ENCODE assay signal across 15 cellular contexts in genomic region chr10:5631936-5632335, GRCh38. TPM values are rescaled to one million over a fixed set of nuclear protein-coding genes. Genes with fewer than 3 reads are reported as not detected.
DNase-seq lines count a peak whose midpoint lies in the region; ATAC-seq, FAIRE-seq and TF ChIP-seq lines count a peak whose summit lies in the region.
"Had no signal": no experiment of that assay in that cellular context is flagged by ENCODE, and none has a peak within 500 bp of the region (broad histone marks: within the 10 kb centered on the region; RNA-seq: fewer than 3 reads in every experiment).

No MANE protein-coding gene starts in this region.

- intact Hi-C loops in sigmoid colon (cut with DNase I) = no loop called here

- no peak for FAIRE-seq in D721Med (lab: Jason Lieb, UNC)
- FAIRE-seq: bronchial epithelial cell had no signal

- peak in 1 of 4 donors; percentile 31 for TF ChIP-seq EP300 in sigmoid colon (IDR thresholded peaks at IDR 0.05)

- H3K9me3 ChIP-seq in hepatocyte (ENCODE audit: low read depth) = no peaks in the 10 kb centered on the region
- H3K9me3 ChIP-seq in sigmoid colon = no peaks in the 10 kb centered on the region

- no peak for TF ChIP-seq POLR2A in sigmoid colon (IDR thresholded peaks at IDR 0.05)

- H3K4me3 ChIP-seq in AG10803 (ENCODE audit: low read length) (no peak overlapping the region), hepatocyte (no peak overlapping the region), sigmoid colon (no peak overlapping the region)

- H3K4me1 ChIP-seq in hepatocyte (ENCODE audit: insufficient read depth) = peaks cover 23% of the 10 kb centered on the region
- H3K4me1 ChIP-seq in sigmoid colon = peaks cover 0 to 20% (median 12%) of the 10 kb centered on the region in 4 donors

- TF ChIP-seq CTCF in AG10803 (conservative IDR thresholded peaks at IDR 0.05; ENCODE audit: low read length) = no peak
- no peak for TF ChIP-seq CTCF in RWPE1 (conservative IDR thresholded peaks at IDR 0.05; ENCODE audit: low read depth)
- no peak for TF ChIP-seq CTCF in hepatocyte (IDR thresholded peaks at IDR 0.05; ENCODE audit: poor library complexity)
- TF ChIP-seq CTCF in sigmoid colon (IDR thresholded peaks at IDR 0.05) = no peak
- TF ChIP-seq CTCF in D721Med (IDR thresholded peaks at IDR 0.05; ENCODE audit: insufficient read depth, missing control alignments) = no peak
- TF ChIP-seq CTCF in GM10266 (IDR thresholded peaks at IDR 0.05; ENCODE audit: control insufficient read depth, insufficient read depth, low read depth, missing control alignments) = no peak

- CTCF ChIA-PET in RWPE1 (lab: Yijun Ruan, JAX) = interaction anchor here (0.6 to 1.2 kb wide), 2 partner anchors 9 to 1579 kb away, joined by 5 read pairs; no protein-coding TSS in a partner anchor

- POLR2A ChIA-PET in RWPE1 (lab: Yijun Ruan, JAX; ENCODE audit: low non-redundant PET) = no interaction called here

- H2AFZ ChIP-seq in hepatocyte = no peak overlapping the region

- peak; percentile 33 for DNase-seq in AG10803 (ENCODE audit: low read depth)
- DNase-seq in RWPE1 (ENCODE audit: low spot score) = no peak
- peak; percentile 59 for DNase-seq in hepatocyte (ENCODE audit: low spot score)
- peak; percentile 81 for DNase-seq in sigmoid colon
- DNase-seq in D721Med (ENCODE audit: insufficient read length, low spot score) = no peak
- no peak for DNase-seq in NCI-H526 (lab: John Stamatoyannopoulos, UW)
- no peak for DNase-seq in GM10266 (ENCODE audit: extremely low spot score)
- DNase-seq: activated CD4-positive, alpha-beta T cell treated with anti-CD3 and anti-CD28 coated beads for 4 hours; activated naive CD4-positive, alpha-beta T cell treated with anti-CD3 and anti-CD28 coated beads, Interleukin-2, amount 10 ng/mL, durations not matched to agents 7 days and 5 days; effector memory CD4-positive, alpha-beta T cell; foreskin melanocyte; midbrain; NCI-H1092 had no signal

- H4K20me1 ChIP-seq in hepatocyte (ENCODE audit: insufficient read depth, poor library complexity, severe bottlenecking) = no peaks in the 10 kb centered on the region

- H3K4me2 ChIP-seq in hepatocyte = peak overlapping the region; percentile 56

- no peak for ATAC-seq in GM19324 (IDR thresholded peaks at IDR 0.05; ENCODE audit: low FRiP score, unreplicated experiment)

- H3K9me2 ChIP-seq in hepatocyte (replicated peaks; ENCODE audit: insufficient read depth) = no peaks in the 10 kb centered on the region

- H3K79me2 ChIP-seq in hepatocyte = no peaks in the 10 kb centered on the region

- no peaks in the 10 kb centered on the region for H3K27me3 ChIP-seq in hepatocyte
- no peaks in the 10 kb centered on the region for H3K27me3 ChIP-seq in sigmoid colon

- H3K36me3 ChIP-seq in hepatocyte (replicated peaks; ENCODE audit: insufficient read depth, low read depth) (no peaks in the 10 kb centered on the region), sigmoid colon (no peaks in the 10 kb centered on the region)

- 62% methylated on average over 10 of the region's 10 CpGs for WGBS in hepatocyte (ENCODE audit: low lambda C conversion rate, missing lambda C conversion rate)
- WGBS in sigmoid colon, 2 donors = 27 to 73% methylated on average over 10 of the region's 10 CpGs

- peak overlapping the region; percentile 54 for H3K27ac ChIP-seq in RWPE1
- peak overlapping the region; percentile 86 for H3K27ac ChIP-seq in hepatocyte
- peak overlapping the region in 2 of 4 donors; percentile 8 to 25 for H3K27ac ChIP-seq in sigmoid colon

RNA-seq across cellular contexts. Expression of gene ASB13, which starts 34.5 kb away (rescaled TPM):
- total RNA-seq in hepatocyte = 9.2 and 18.1 TPM in 2 replicates
- 8.8 and 16.9 TPM in 2 replicates for polyA plus RNA-seq in hepatocyte
- 10 to 100 TPM; 13.2 to 23.5 (median 17.1) TPM for total RNA-seq in sigmoid colon
- polyA plus RNA-seq in sigmoid colon = 10 to 100 TPM; 26.5 to 52.0 (median 48.0) TPM

RNA-seq across cellular contexts. Expression of gene TASOR2, which starts 52.7 kb away (rescaled TPM):
- total RNA-seq in hepatocyte (38.4 and 53.1 TPM in 2 replicates), sigmoid colon (10 to 100 TPM; 56.6 to 66.7 (median 58.8) TPM)
- polyA plus RNA-seq in hepatocyte (13.5 and 16.1 TPM in 2 replicates), sigmoid colon (10 to 100 TPM in 1 of 3 donors, 1 to 10 TPM in 2; 3.5 to 12.7 (median 4.8) TPM)

Comparison
In these comparisons a context has a peak if more than half of its experiments do, and no peak if none do; other contexts are left out.
1. DNase-seq: peak in AG10803 (single experiment), hepatocyte (single experiment) and sigmoid colon (single experiment); none in RWPE1 (single experiment), D721Med (single experiment), NCI-H526 (0 of 2) and GM10266 (single experiment).